ENCODE assay signal across 10 cellular contexts in the genomic region with DNA sequence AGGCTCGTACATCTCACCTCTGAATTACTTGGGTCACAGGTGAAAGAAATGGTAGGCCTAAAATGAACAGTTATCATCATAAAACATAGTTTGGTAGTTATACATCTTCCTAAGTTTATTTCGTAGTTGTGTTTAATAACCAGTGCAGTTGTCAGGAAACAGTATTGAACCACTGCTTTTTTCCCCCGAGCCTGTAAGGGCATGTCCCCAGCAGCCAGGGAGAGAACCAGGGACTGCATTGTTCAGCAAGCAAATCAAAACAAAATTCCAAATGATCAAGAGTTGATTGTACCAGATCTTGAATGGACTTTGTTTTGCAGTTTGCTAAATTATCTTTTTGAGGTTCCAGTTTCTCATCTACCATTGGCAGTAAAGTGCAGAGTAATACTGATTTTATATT. TPM values are rescaled to one million over a fixed set of nuclear protein-coding genes. Genes with fewer than 3 reads are reported as not detected.
DNase-seq lines count a peak whose midpoint lies in the region; ATAC-seq, FAIRE-seq and TF ChIP-seq lines count a peak whose summit lies in the region.
"Had no signal": no experiment of that assay in that cellular context is flagged by ENCODE, and none has a peak within 500 bp of the region (broad histone marks: within the 10 kb centered on the region; RNA-seq: fewer than 3 reads in every experiment).

No MANE protein-coding gene starts in this region.

- H3K4me1 ChIP-seq in A549 = peaks cover 43% of the 10 kb centered on the region

- H3K4me1 Mint-ChIP-seq in HFFc6 (ENCODE audit: low read depth) (peaks cover 70% of the 10 kb centered on the region), memory B cell (peaks cover 45% of the 10 kb centered on the region)
- H3K4me1 Mint-ChIP-seq in activated naive CD8-positive, alpha-beta T cell treated with anti-CD3 and anti-CD28 coated beads, Interleukin-2, amount 10 ng/mL, durations not matched to agents 7 days and 5 days = peaks cover 45% of the 10 kb centered on the region

- POLR2A ChIA-PET in A549 (lab: Yijun Ruan, JAX) = no interaction called here
- POLR2A ChIA-PET in activated naive CD8-positive, alpha-beta T cell treated with anti-CD3 and anti-CD28 coated beads, Interleukin-2, amount 10 ng/mL, durations not matched to agents 7 days and 5 days (lab: Charles Lee) = interaction anchor here (0.9 to 1.3 kb wide), 2 partner anchors 84 to 93 kb away, joined by 3 read pairs; a partner anchor contains a TSS

- no peak overlapping the region for H3K4me3 ChIP-seq in A549

- no peak overlapping the region for H3K27ac ChIP-seq in A549

- no peak for FAIRE-seq in A549 (lab: Jason Lieb, UNC)

- no peak for TF ChIP-seq EP300 in A549 (IDR thresholded peaks at IDR 0.05)

- no peak for ATAC-seq in A549
- ATAC-seq in activated naive CD8-positive, alpha-beta T cell treated with anti-CD3 and anti-CD28 coated beads, Interleukin-2, amount 10 ng/mL, durations not matched to agents 7 days and 5 days (ENCODE audit: low read depth) = no peak
- ATAC-seq in memory B cell (ENCODE audit: low read depth) = no peak
- ATAC-seq in GM19452 (IDR thresholded peaks at IDR 0.05; ENCODE audit: unreplicated experiment) = no peak
- no peak for ATAC-seq in GM21529 (IDR thresholded peaks at IDR 0.05; ENCODE audit: unreplicated experiment)

- H3K9me3 Mint-ChIP-seq in HFFc6 (no peaks in the 10 kb centered on the region), memory B cell (no peaks in the 10 kb centered on the region)
- no peaks in the 10 kb centered on the region for H3K9me3 Mint-ChIP-seq in activated naive CD8-positive, alpha-beta T cell treated with anti-CD3 and anti-CD28 coated beads, Interleukin-2, amount 10 ng/mL, durations not matched to agents 7 days and 5 days

- no peak for TF ChIP-seq CTCF in A549 (IDR thresholded peaks at IDR 0.05)
- TF ChIP-seq CTCF in HFFc6 (IDR thresholded peaks at IDR 0.05) = no peak

- peak overlapping the region; percentile 51 for H3K27ac Mint-ChIP-seq in HFFc6
- peak overlapping the region; percentile 51 for H3K27ac Mint-ChIP-seq in activated naive CD8-positive, alpha-beta T cell treated with anti-CD3 and anti-CD28 coated beads, Interleukin-2, amount 10 ng/mL, durations not matched to agents 7 days and 5 days
- no peak overlapping the region for H3K27ac Mint-ChIP-seq in memory B cell

- H3K4me2 ChIP-seq in A549 = peak overlapping the region; percentile 96

- H3K27me3 Mint-ChIP-seq in HFFc6 (ENCODE audit: insufficient read depth) (no peaks in the 10 kb centered on the region), memory B cell (no peaks in the 10 kb centered on the region)
- H3K27me3 Mint-ChIP-seq in activated naive CD8-positive, alpha-beta T cell treated with anti-CD3 and anti-CD28 coated beads, Interleukin-2, amount 10 ng/mL, durations not matched to agents 7 days and 5 days = no peaks in the 10 kb centered on the region

- WGBS in A549 (ENCODE audit: missing lambda C conversion rate) = 89% methylated on average over 3 of the region's 3 CpGs

- H3K36me3 Mint-ChIP-seq in HFFc6 (ENCODE audit: low read depth) = peaks cover 26% of the 10 kb centered on the region
- peaks cover 20% of the 10 kb centered on the region for H3K36me3 Mint-ChIP-seq in activated naive CD8-positive, alpha-beta T cell treated with anti-CD3 and anti-CD28 coated beads, Interleukin-2, amount 10 ng/mL, durations not matched to agents 7 days and 5 days
- H3K36me3 Mint-ChIP-seq in memory B cell = peaks cover 11% of the 10 kb centered on the region

- H3K4me3 Mint-ChIP-seq in HFFc6 (peak overlapping the region; percentile 89), memory B cell (peak overlapping the region; percentile 9)
- peak overlapping the region; percentile 72 for H3K4me3 Mint-ChIP-seq in activated naive CD8-positive, alpha-beta T cell treated with anti-CD3 and anti-CD28 coated beads, Interleukin-2, amount 10 ng/mL, durations not matched to agents 7 days and 5 days

- TF ChIP-seq POLR2A in A549 (IDR thresholded peaks at IDR 0.05; ENCODE audit: low read length) = no peak

- no peak for TF ChIP-seq RAD21 in A549 (conservative IDR thresholded peaks at IDR 0.05 in 1 of 2, IDR thresholded peaks at IDR 0.05 in 1 of 2)

- CTCF ChIA-PET in A549 (lab: Yijun Ruan, JAX) = interaction anchor here (1.3 to 4.9 kb wide), 3 partner anchors 27 to 224 kb away, joined by 4 to 39 read pairs (median 19); no protein-coding TSS in a partner anchor

- no peaks in the 10 kb centered on the region for H3K9me3 ChIP-seq in A549

- DNase-seq in A549 (ENCODE audit: low read depth in 1 of 2, low spot score in 1 of 2) (no peak), HFFc6 (no peak), memory B cell (ENCODE audit: low spot score in 2 of 2) (no peak), NCI-H748 (lab: John Stamatoyannopoulos, UW; ENCODE audit: unreplicated experiment) (no peak), middle frontal gyrus (ENCODE audit: extremely low spot score, low spot score) (no peak)
- DNase-seq in activated naive CD8-positive, alpha-beta T cell treated with anti-CD3 and anti-CD28 coated beads, Interleukin-2, amount 10 ng/mL, durations not matched to agents 7 days and 5 days = no peak
- DNase-seq: activated CD4-positive, alpha-beta T cell treated with anti-CD3 and anti-CD28 coated beads for 1 hour; hypothalamus had no signal

TF ChIP-seq in A549, 52 proteins besides CTCF, POLR2A, EP300 and RAD21 (continues in another document):
- TF ChIP-seq, protein P1, sequence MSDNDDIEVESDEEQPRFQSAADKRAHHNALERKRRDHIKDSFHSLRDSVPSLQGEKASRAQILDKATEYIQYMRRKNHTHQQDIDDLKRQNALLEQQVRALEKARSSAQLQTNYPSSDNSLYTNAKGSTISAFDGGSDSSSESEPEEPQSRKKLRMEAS (IDR thresholded peaks at IDR 0.05) = no peak
- TF ChIP-seq HOXB5 (CRISPR knock-in tag; IDR thresholded peaks at IDR 0.05) (no peak), FOXS1 (CRISPR knock-in tag; IDR thresholded peaks at IDR 0.05) (no peak), EHF (CRISPR knock-in tag; IDR thresholded peaks at IDR 0.05) (no peak), CBX8 (IDR thresholded peaks at IDR 0.05) (no peak), ESRRA (IDR thresholded peaks at IDR 0.05; ENCODE audit: borderline replicate concordance, low read length) (no peak)
- TF ChIP-seq, protein P2, sequence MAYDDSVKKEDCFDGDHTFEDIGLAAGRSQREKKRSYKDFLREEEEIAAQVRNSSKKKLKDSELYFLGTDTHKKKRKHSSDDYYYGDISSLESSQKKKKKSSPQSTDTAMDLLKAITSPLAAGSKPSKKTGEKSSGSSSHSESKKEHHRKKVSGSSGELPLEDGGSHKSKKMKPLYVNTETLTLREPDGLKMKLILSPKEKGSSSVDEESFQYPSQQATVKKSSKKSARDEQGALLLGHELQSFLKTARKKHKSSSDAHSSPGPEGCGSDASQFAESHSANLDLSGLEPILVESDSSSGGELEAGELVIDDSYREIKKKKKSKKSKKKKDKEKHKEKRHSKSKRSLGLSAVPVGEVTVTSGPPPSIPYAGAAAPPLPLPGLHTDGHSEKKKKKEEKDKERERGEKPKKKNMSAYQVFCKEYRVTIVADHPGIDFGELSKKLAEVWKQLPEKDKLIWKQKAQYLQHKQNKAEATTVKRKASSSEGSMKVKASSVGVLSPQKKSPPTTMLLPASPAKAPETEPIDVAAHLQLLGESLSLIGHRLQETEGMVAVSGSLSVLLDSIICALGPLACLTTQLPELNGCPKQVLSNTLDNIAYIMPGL (CRISPR knock-in tag; IDR thresholded peaks at IDR 0.05; ENCODE audit: borderline replicate concordance) = no peak
- TF ChIP-seq, protein P3, sequence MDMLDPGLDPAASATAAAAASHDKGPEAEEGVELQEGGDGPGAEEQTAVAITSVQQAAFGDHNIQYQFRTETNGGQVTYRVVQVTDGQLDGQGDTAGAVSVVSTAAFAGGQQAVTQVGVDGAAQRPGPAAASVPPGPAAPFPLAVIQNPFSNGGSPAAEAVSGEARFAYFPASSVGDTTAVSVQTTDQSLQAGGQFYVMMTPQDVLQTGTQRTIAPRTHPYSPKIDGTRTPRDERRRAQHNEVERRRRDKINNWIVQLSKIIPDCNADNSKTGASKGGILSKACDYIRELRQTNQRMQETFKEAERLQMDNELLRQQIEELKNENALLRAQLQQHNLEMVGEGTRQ (IDR thresholded peaks at IDR 0.05) = no peak
- TF ChIP-seq, protein P4, sequence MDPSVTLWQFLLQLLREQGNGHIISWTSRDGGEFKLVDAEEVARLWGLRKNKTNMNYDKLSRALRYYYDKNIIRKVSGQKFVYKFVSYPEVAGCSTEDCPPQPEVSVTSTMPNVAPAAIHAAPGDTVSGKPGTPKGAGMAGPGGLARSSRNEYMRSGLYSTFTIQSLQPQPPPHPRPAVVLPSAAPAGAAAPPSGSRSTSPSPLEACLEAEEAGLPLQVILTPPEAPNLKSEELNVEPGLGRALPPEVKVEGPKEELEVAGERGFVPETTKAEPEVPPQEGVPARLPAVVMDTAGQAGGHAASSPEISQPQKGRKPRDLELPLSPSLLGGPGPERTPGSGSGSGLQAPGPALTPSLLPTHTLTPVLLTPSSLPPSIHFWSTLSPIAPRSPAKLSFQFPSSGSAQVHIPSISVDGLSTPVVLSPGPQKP (IDR thresholded peaks at IDR 0.05; ENCODE audit: low read depth, low read length) = no peak
- TF ChIP-seq, protein P5, sequence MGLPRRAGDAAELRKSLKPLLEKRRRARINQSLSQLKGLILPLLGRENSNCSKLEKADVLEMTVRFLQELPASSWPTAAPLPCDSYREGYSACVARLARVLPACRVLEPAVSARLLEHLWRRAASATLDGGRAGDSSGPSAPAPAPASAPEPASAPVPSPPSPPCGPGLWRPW (IDR thresholded peaks at IDR 0.05) = no peak

RNA-seq across cellular contexts. Expression of a gene that starts 2.4 kb away (rescaled TPM):
- polyA plus RNA-seq in A549 (2011; rRNA removed) = 300 and 364 TPM in 2 replicates
- polyA plus RNA-seq in A549 (2012; cell fraction: cytosol; rRNA removed) = 289 and 308 TPM in 2 replicates
- 226 and 322 TPM in 2 replicates for polyA plus RNA-seq in A549 (2012; cell fraction: nucleus; rRNA removed)
- 343 to 377 TPM (median 361 TPM) in 3 replicates for polyA plus RNA-seq in A549 (2017; fragmentation: RNase III; extraction: RNeasy Plus Mini Kit Qiagen cat#74134 plus additional on column Dnase treatment)
- 229 and 243 TPM in 2 replicates for polyA minus RNA-seq in A549 (2011; rRNA and poly(A)+ RNA removed)
- 100 to 1,000 TPM; 344 to 392 (median 380) TPM for total RNA-seq in HFFc6 (2021; fragmentation: NEBNext Ultra II Directional; extraction: Animal tissue kit (Norgen Biotek cat#: 25700))
- total RNA-seq in activated naive CD8-positive, alpha-beta T cell treated with anti-CD3 and anti-CD28 coated beads, Interleukin-2, amount 10 ng/mL, durations not matched to agents 7 days and 5 days = 100 to 1,000 TPM; 264 to 270 TPM

RNA-seq across cellular contexts. Expression of a gene that starts 33.3 kb away (rescaled TPM):
- polyA plus RNA-seq in A549 (2011; rRNA removed) = 2.9 and 3.0 TPM in 2 replicates
- 1.3 and 1.7 TPM in 2 replicates for polyA plus RNA-seq in A549 (2012; cell fraction: cytosol; rRNA removed)
- polyA plus RNA-seq in A549 (2012; cell fraction: nucleus; rRNA removed) = 3.1 and 3.8 TPM in 2 replicates
- polyA plus RNA-seq in A549 (2017; fragmentation: RNase III; extraction: RNeasy Plus Mini Kit Qiagen cat#74134 plus additional on column Dnase treatment) = 0.83 to 1.0 TPM (median 0.97 TPM) in 3 replicates
- 2.7 and 4.2 TPM in 2 replicates for polyA minus RNA-seq in A549 (2011; rRNA and poly(A)+ RNA removed)
- under 1 TPM; 0.28 to 0.78 (median 0.43) TPM for total RNA-seq in HFFc6 (2021; fragmentation: NEBNext Ultra II Directional; extraction: Animal tissue kit (Norgen Biotek cat#: 25700))
- total RNA-seq in activated naive CD8-positive, alpha-beta T cell treated with anti-CD3 and anti-CD28 coated beads, Interleukin-2, amount 10 ng/mL, durations not matched to agents 7 days and 5 days = 10 to 100 TPM; 21.4 to 22.9 TPM

Comparison
In these comparisons a context has a peak if more than half of its experiments do, and no peak if none do; other contexts are left out.
1. H3K4me3 Mint-ChIP-seq: peak in every context shown above with its lines; median percentile 89 in HFFc6; 72 in activated naive CD8-positive, alpha-beta T cell treated with anti-CD3 and anti-CD28 coated beads, Interleukin-2, amount 10 ng/mL, durations not matched to agents 7 days and 5 days; 9 in memory B cell.
2. RNA of a gene that starts 33.3 kb away (total RNA-seq): 21.4 to 22.9 TPM in activated naive CD8-positive, alpha-beta T cell treated with anti-CD3 and anti-CD28 coated beads, Interleukin-2, amount 10 ng/mL, durations not matched to agents 7 days and 5 days; 0.28 to 0.78 TPM in HFFc6; every median in the first group is over 10 times any median in the second.